Comparison of ENCODE assay signal across 9 cellular contexts in the genomic region with DNA sequence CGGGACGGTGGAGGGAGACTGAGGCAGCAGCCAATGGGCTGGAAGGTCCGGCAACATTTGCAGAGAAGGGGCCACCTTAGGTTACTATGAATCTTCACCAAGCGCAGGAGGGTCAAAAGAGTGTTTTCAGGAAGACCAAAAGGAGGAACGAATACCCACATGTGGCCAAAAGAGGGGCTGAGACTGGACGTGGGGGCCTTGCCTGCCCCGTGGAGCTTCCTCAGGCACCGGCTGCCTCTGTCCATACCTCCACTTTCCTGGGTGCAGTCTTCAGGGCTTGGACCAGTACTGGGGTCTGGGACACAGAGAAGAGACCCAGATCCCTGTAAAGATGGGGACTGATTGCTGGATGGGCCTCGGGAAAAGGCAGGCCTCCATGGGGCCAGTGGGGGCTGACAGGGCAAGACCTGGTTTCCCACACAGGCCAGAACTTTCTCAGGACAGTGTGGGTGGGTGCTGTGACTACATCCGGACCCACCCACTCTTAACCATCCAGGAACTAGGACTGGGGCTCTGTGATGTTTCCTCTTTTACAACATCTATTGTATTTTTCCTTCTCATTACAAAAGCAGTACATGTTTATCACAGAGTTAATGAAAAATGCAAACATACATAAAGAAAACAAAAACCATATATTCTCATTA.
A peak's percentile ranks its signal among the peaks of the same experiment; 100 is the strongest.
DNase-seq lines count a peak whose midpoint lies in the region; ATAC-seq lines count a peak whose summit lies in the region.
"Had no signal": no experiment of that assay in that cellular context is flagged by ENCODE, and none has a peak within 500 bp of the region (broad histone marks: within the 10 kb centered on the region; RNA-seq: fewer than 3 reads in every experiment).

No MANE protein-coding gene starts in this region.

- H3K27ac ChIP-seq in thymus (ENCODE audit: low read depth), result no peak overlapping the region

- no peak for ATAC-seq in activated CD4-positive, alpha-beta T cell treated with anti-CD3 and anti-CD28 coated beads for 36 hours
- ATAC-seq in activated T-cell treated with anti-CD3 and anti-CD28 coated beads, Interleukin-2, amount 50 U/mL, for 72 hours (replicated peaks in 1 of 2), result peak in 1 of 2 donors; percentile 14
- ATAC-seq in left lobe of liver, result peak; percentile 24

- peak overlapping the region; percentile 31 for H3K4me3 Mint-ChIP-seq in activated CD4-positive, alpha-beta T cell treated with anti-CD3 and anti-CD28 coated beads for 36 hours
- no peak overlapping the region for H3K4me3 Mint-ChIP-seq in activated CD4-positive, alpha-beta T cell treated with anti-CD3 and anti-CD28 coated beads, Interleukin-2, amount 10 ng/mL, durations not matched to agents 7 days and 5 days
- H3K4me3 Mint-ChIP-seq in activated T-cell treated with anti-CD3 and anti-CD28 coated beads, Interleukin-2, amount 50 U/mL, for 72 hours, result peak overlapping the region; percentile 55 to 75

- no peaks in the 10 kb centered on the region for H3K9me3 ChIP-seq in thymus (ENCODE audit: control insufficient read depth)

- 27% methylated on average over 10 of the region's 10 CpGs for WGBS in thymus

- no peaks in the 10 kb centered on the region for H3K36me3 Mint-ChIP-seq in activated CD4-positive, alpha-beta T cell treated with anti-CD3 and anti-CD28 coated beads for 36 hours (ENCODE audit: low read depth)
- H3K36me3 Mint-ChIP-seq in activated CD4-positive, alpha-beta T cell treated with anti-CD3 and anti-CD28 coated beads, Interleukin-2, amount 10 ng/mL, durations not matched to agents 7 days and 5 days (ENCODE audit: low read depth), result no peaks in the 10 kb centered on the region
- H3K36me3 Mint-ChIP-seq in activated T-cell treated with anti-CD3 and anti-CD28 coated beads, Interleukin-2, amount 50 U/mL, for 72 hours (ENCODE audit: insufficient read depth in 2 of 2), result no peaks in the 10 kb centered on the region

- H3K27ac Mint-ChIP-seq in activated CD4-positive, alpha-beta T cell treated with anti-CD3 and anti-CD28 coated beads for 36 hours, result no peak overlapping the region
- H3K27ac Mint-ChIP-seq in activated CD4-positive, alpha-beta T cell treated with anti-CD3 and anti-CD28 coated beads, Interleukin-2, amount 10 ng/mL, durations not matched to agents 7 days and 5 days, result no peak overlapping the region
- H3K27ac Mint-ChIP-seq in activated T-cell treated with anti-CD3 and anti-CD28 coated beads, Interleukin-2, amount 50 U/mL, for 72 hours, result no peak overlapping the region

- H3K4me3 ChIP-seq in thymus (ENCODE audit: low read length), result peak overlapping the region; percentile 64

- POLR2A ChIA-PET in activated CD4-positive, alpha-beta T cell treated with anti-CD3 and anti-CD28 coated beads for 36 hours (lab: Charles Lee), result interaction anchor here (0.6 kb wide), 1 partner anchor 24 kb away, joined by 5 read pairs; no protein-coding TSS in a partner anchor
- POLR2A ChIA-PET in activated CD4-positive, alpha-beta T cell treated with anti-CD3 and anti-CD28 coated beads, Interleukin-2, amount 10 ng/mL, durations not matched to agents 7 days and 5 days (lab: Charles Lee), result no interaction called here

- peaks cover 2% of the 10 kb centered on the region for H3K9me3 Mint-ChIP-seq in activated CD4-positive, alpha-beta T cell treated with anti-CD3 and anti-CD28 coated beads for 36 hours (ENCODE audit: low read depth)
- no peaks in the 10 kb centered on the region for H3K9me3 Mint-ChIP-seq in activated CD4-positive, alpha-beta T cell treated with anti-CD3 and anti-CD28 coated beads, Interleukin-2, amount 10 ng/mL, durations not matched to agents 7 days and 5 days
- H3K9me3 Mint-ChIP-seq in activated T-cell treated with anti-CD3 and anti-CD28 coated beads, Interleukin-2, amount 50 U/mL, for 72 hours, result no peaks in the 10 kb centered on the region

- H3K27me3 ChIP-seq in thymus (ENCODE audit: control insufficient read depth, insufficient read depth), result no peaks in the 10 kb centered on the region

- H3K27me3 Mint-ChIP-seq in activated CD4-positive, alpha-beta T cell treated with anti-CD3 and anti-CD28 coated beads for 36 hours, result peaks cover 34% of the 10 kb centered on the region
- peaks cover 52% of the 10 kb centered on the region for H3K27me3 Mint-ChIP-seq in activated CD4-positive, alpha-beta T cell treated with anti-CD3 and anti-CD28 coated beads, Interleukin-2, amount 10 ng/mL, durations not matched to agents 7 days and 5 days
- peaks cover 52% of the 10 kb centered on the region for H3K27me3 Mint-ChIP-seq in activated T-cell treated with anti-CD3 and anti-CD28 coated beads, Interleukin-2, amount 50 U/mL, for 72 hours (ENCODE audit: low read depth)

- H3K4me1 ChIP-seq in thymus (ENCODE audit: control insufficient read depth, insufficient read depth, low read length), result peaks cover 4% of the 10 kb centered on the region

- no peaks in the 10 kb centered on the region for H3K36me3 ChIP-seq in thymus (ENCODE audit: control insufficient read depth, insufficient read depth)

- CTCF ChIA-PET in activated CD4-positive, alpha-beta T cell treated with anti-CD3 and anti-CD28 coated beads for 36 hours (lab: Charles Lee), result no interaction called here
- CTCF ChIA-PET in activated CD4-positive, alpha-beta T cell treated with anti-CD3 and anti-CD28 coated beads, Interleukin-2, amount 10 ng/mL, durations not matched to agents 7 days and 5 days (lab: Charles Lee), result no interaction called here

- no peak for DNase-seq in activated CD4-positive, alpha-beta T cell treated with anti-CD3 and anti-CD28 coated beads for 36 hours
- DNase-seq in activated CD4-positive, alpha-beta T cell treated with anti-CD3 and anti-CD28 coated beads, Interleukin-2, amount 10 ng/mL, durations not matched to agents 7 days and 5 days, result no peak
- no peak for DNase-seq in activated T-cell treated with anti-CD3 and anti-CD28 coated beads, Interleukin-2, amount 50 U/mL, for 72 hours
- DNase-seq in left lobe of liver (ENCODE audit: low spot score) (no peak), superior temporal gyrus (ENCODE audit: extremely low spot score) (no peak), kidney glomerular epithelial cell (lab: John Stamatoyannopoulos, UW) (no peak), HK-2 (ENCODE audit: unreplicated experiment) (no peak)
- DNase-seq: NCI-H82 had no signal

- intact Hi-C loops in activated CD4-positive, alpha-beta T cell treated with anti-CD3 and anti-CD28 coated beads for 36 hours (cut with DNase I, micrococcal nuclease), result no loop called here

- peaks cover 8% of the 10 kb centered on the region for H3K4me1 Mint-ChIP-seq in activated CD4-positive, alpha-beta T cell treated with anti-CD3 and anti-CD28 coated beads for 36 hours
- peaks cover 10% of the 10 kb centered on the region for H3K4me1 Mint-ChIP-seq in activated CD4-positive, alpha-beta T cell treated with anti-CD3 and anti-CD28 coated beads, Interleukin-2, amount 10 ng/mL, durations not matched to agents 7 days and 5 days
- peaks cover 5% of the 10 kb centered on the region for H3K4me1 Mint-ChIP-seq in activated T-cell treated with anti-CD3 and anti-CD28 coated beads, Interleukin-2, amount 50 U/mL, for 72 hours (ENCODE audit: low read depth)
